Comparison of ENCODE assay signal across 26 cellular contexts in the genomic region with DNA sequence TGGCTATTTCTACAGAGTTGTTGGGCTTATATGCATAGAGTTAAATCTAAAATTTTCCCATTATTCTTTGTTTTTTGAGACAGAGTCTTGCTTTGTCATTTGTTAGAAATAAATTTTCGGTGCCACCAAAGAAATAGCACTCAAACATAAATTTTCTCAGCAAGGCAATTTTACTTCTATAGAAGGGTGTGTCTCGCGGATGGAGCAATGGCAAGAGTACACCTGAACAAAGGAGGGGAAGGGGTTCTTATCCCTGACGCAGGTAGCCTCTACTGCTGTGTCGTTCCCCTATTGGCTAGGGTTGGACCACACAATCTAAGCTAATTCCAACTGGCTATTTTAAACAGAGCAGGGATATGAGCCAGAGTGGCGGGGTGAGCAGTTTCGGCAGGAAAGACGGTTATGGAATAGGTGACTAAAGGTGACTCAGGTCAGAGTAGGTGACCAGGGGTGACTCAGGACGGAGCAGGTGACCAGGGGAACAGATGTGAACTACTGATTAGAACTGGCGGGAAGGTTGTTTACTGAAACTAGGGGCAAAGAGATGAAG.
"Had no signal": no experiment of that assay in that cellular context is flagged by ENCODE, and none has a peak within 500 bp of the region (broad histone marks: within the 10 kb centered on the region; RNA-seq: fewer than 3 reads in every experiment).

No MANE protein-coding gene starts in this region.

- H3K79me2 ChIP-seq: parathyroid adenoma had no signal

- H3K9me3 ChIP-seq: gastrocnemius medialis, testis had no signal

- H3K4me1 ChIP-seq: gastrocnemius medialis, lower lobe of right lung, parathyroid adenoma, testis, tibial artery had no signal

- H3K27ac ChIP-seq: epithelial cell of prostate, gastrocnemius medialis, lower lobe of right lung, neural progenitor cell, parathyroid adenoma, testis, tibial artery had no signal

- H2AFZ ChIP-seq: neural progenitor cell, parathyroid adenoma had no signal

- ATAC-seq: esophagus mucosa; gastrocnemius medialis; left ventricle myocardium superior; lower lobe of right lung; natural killer cell treated with Interleukin-12 subunit alpha and Interleukin-12 subunit beta and Interleukin-15 and Interleukin-18, amount 100 ng/mL, for 72 hours; sciatic nerve; stimulated activated effector memory CD8-positive, alpha-beta T cell treated with anti-CD3 and anti-CD28 coated beads, Interleukin-12 subunit alpha, Interleukin-12 subunit beta, amount 100 ng/mL, for 72 hours; stimulated activated naive CD8-positive, alpha-beta T cell treated with anti-CD3 and anti-CD28 coated beads, Interleukin-15, Interleukin-2, amounts not matched to agents 100 U/mL and 50 U/mL, for 24 hours had no signal

- H3K4me2 ChIP-seq: neural progenitor cell, smooth muscle cell had no signal

- H3K27me3 ChIP-seq: dorsolateral prefrontal cortex, gastrocnemius medialis, neural progenitor cell, testis, tibial artery had no signal

- H3K9ac ChIP-seq: neural progenitor cell, parathyroid adenoma had no signal

- DNase-seq: cerebellar nuclear complex; dorsolateral prefrontal cortex; effector CD4-positive, alpha-beta T cell; endodermal cell; foreskin fibroblast; gastrocnemius medialis; head of caudate nucleus; immature natural killer cell; islet precursor cell; left ventricle myocardium superior; lower lobe of right lung; stimulated activated CD4-positive, alpha-beta T cell treated with anti-CD3 and anti-CD28 coated beads, Interleukin-12 subunit alpha, Interleukin-12 subunit beta, amount 100 ng/mL, for 4 hours; stimulated activated CD4-positive, alpha-beta T cell treated with anti-CD3 and anti-CD28 coated beads, Interleukin-1b, Interleukin-23, amount 100 ng/mL, for 48 hours; stimulated activated CD4-positive, alpha-beta T cell treated with anti-CD3 and anti-CD28 coated beads, Interleukin-4, amount 100 ng/mL, for 24 hours; stimulated activated naive CD8-positive, alpha-beta T cell treated with anti-CD3 and anti-CD28 coated beads, Interleukin-15, Interleukin-2, amounts not matched to agents 100 U/mL and 50 U/mL, for 24 hours; substantia nigra; testis; tibial artery had no signal

- H3K4me3 ChIP-seq: dorsolateral prefrontal cortex, gastrocnemius medialis, lower lobe of right lung, neural progenitor cell, smooth muscle cell, testis, tibial artery had no signal
